Comparison of ENCODE assay signal across 9 cellular contexts in genomic region chr1:223363856-223364684, GRCh38. TPM values are rescaled to one million over a fixed set of nuclear protein-coding genes. Genes with fewer than 3 reads are reported as not detected.
DNase-seq lines count a peak whose midpoint lies in the region; ATAC-seq, FAIRE-seq and TF ChIP-seq lines count a peak whose summit lies in the region.
"Had no signal": no experiment of that assay in that cellular context is flagged by ENCODE, and none has a peak within 500 bp of the region (broad histone marks: within the 10 kb centered on the region; RNA-seq: fewer than 3 reads in every experiment).

TSS of gene SUSD4 (minus strand) at chr1:223364176. CDS start at chr1:223363425, 751 bp downstream.

- H4K20me1 ChIP-seq in DOHH2 (ENCODE audit: control insufficient read depth, insufficient read depth, low read depth, low read length) = no peaks in the 10 kb centered on the region

- no peak for TF ChIP-seq CTCF in DOHH2 (IDR thresholded peaks at IDR 0.05; ENCODE audit: low read depth, low read length, poor library complexity, severe bottlenecking)

- no peak within 1 kb of the TSS for H3K27ac Mint-ChIP-seq in activated T-helper 1 cell treated with anti-CD3 and anti-CD28 coated beads, Interleukin-12 subunit alpha, Interleukin-12 subunit beta, Interleukin-2, Interleukin-4 antibody, amounts not matched to agents 30 ng/mL and 10 ng/mL and 1 ng/mL, durations not matched to agents 14 hours and 24 hours and 36 hours

- H3K36me3 ChIP-seq in DOHH2 (ENCODE audit: control insufficient read depth, low read length) = no peaks in the 10 kb centered on the region

- H3K4me3 Mint-ChIP-seq in activated T-helper 1 cell treated with anti-CD3 and anti-CD28 coated beads, Interleukin-12 subunit alpha, Interleukin-12 subunit beta, Interleukin-2, Interleukin-4 antibody, amounts not matched to agents 30 ng/mL and 10 ng/mL and 1 ng/mL, durations not matched to agents 14 hours and 24 hours and 36 hours = peak within 1 kb of the TSS; percentile 77

- H3K9me3 Mint-ChIP-seq in activated T-helper 1 cell treated with anti-CD3 and anti-CD28 coated beads, Interleukin-12 subunit alpha, Interleukin-12 subunit beta, Interleukin-2, Interleukin-4 antibody, amounts not matched to agents 30 ng/mL and 10 ng/mL and 1 ng/mL, durations not matched to agents 14 hours and 24 hours and 36 hours = no peaks in the 10 kb centered on the region

- H3K4me2 ChIP-seq in DOHH2 (ENCODE audit: low read length) = peak within 1 kb of the TSS; percentile 49

- FAIRE-seq in frontal cortex (lab: Jason Lieb, UNC) = no peak

- ATAC-seq in HG03159 (IDR thresholded peaks at IDR 0.05; ENCODE audit: unreplicated experiment) = peak; percentile 74

- H3K9me2 ChIP-seq in DOHH2 (replicated peaks; ENCODE audit: control insufficient read depth, low read length) = no peaks in the 10 kb centered on the region

- no peaks in the 10 kb centered on the region for H3F3A ChIP-seq in DOHH2 (ENCODE audit: control insufficient read depth, insufficient read depth)

- peaks cover 53% of the 10 kb centered on the region for H3K27me3 Mint-ChIP-seq in activated T-helper 1 cell treated with anti-CD3 and anti-CD28 coated beads, Interleukin-12 subunit alpha, Interleukin-12 subunit beta, Interleukin-2, Interleukin-4 antibody, amounts not matched to agents 30 ng/mL and 10 ng/mL and 1 ng/mL, durations not matched to agents 14 hours and 24 hours and 36 hours (ENCODE audit: insufficient read depth)

- H3K27me3 ChIP-seq in DOHH2 (ENCODE audit: control insufficient read depth, low read length) = peaks cover 7% of the 10 kb centered on the region; the same call in 1 of the 2 replicates

- no peaks in the 10 kb centered on the region for H3K9me3 ChIP-seq in DOHH2 (ENCODE audit: control insufficient read depth, insufficient read depth, low read length)

- H3K4me3 ChIP-seq in DOHH2 (ENCODE audit: low read length) = peak within 1 kb of the TSS; percentile 60

- H3K4me1 Mint-ChIP-seq in activated T-helper 1 cell treated with anti-CD3 and anti-CD28 coated beads, Interleukin-12 subunit alpha, Interleukin-12 subunit beta, Interleukin-2, Interleukin-4 antibody, amounts not matched to agents 30 ng/mL and 10 ng/mL and 1 ng/mL, durations not matched to agents 14 hours and 24 hours and 36 hours (ENCODE audit: low read depth) = no peaks in the 10 kb centered on the region

- intact Hi-C loops in activated T-helper 1 cell treated with anti-CD3 and anti-CD28 coated beads, Interleukin-12 subunit alpha, Interleukin-12 subunit beta, Interleukin-2, Interleukin-4 antibody, amounts not matched to agents 30 ng/mL and 10 ng/mL and 1 ng/mL, durations not matched to agents 14 hours and 24 hours and 36 hours (cut with micrococcal nuclease) = loop anchor here (5.0 kb wide), 2 partner anchors 167 to 232 kb away; no protein-coding TSS in a partner anchor

- peak; percentile 59 for DNase-seq in NCI-H82 treated with DMSO at 0.1 percent for 48 hours (lab: John Stamatoyannopoulos, UW; ENCODE audit: unreplicated experiment)
- peak; percentile 13 for DNase-seq in activated T-helper 1 cell treated with anti-CD3 and anti-CD28 coated beads, Interleukin-12 subunit alpha, Interleukin-12 subunit beta, Interleukin-2, Interleukin-4 antibody, amounts not matched to agents 30 ng/mL and 10 ng/mL and 1 ng/mL, durations not matched to agents 14 hours and 24 hours and 36 hours (ENCODE audit: low spot score)
- DNase-seq in frontal cortex (ENCODE audit: low spot score in 2 of 2) = peak; percentile 67 to 72
- DNase-seq in occipital lobe (lab: John Stamatoyannopoulos, UW) = peak; percentile 43
- peak in 28 of 49 donors; percentile 10 to 86 (median 48) for DNase-seq in substantia nigra (lab: John Stamatoyannopoulos, UW)
- no peak for DNase-seq in MV-4-11 (lab: John Stamatoyannopoulos, UW)

- H3K36me3 Mint-ChIP-seq in activated T-helper 1 cell treated with anti-CD3 and anti-CD28 coated beads, Interleukin-12 subunit alpha, Interleukin-12 subunit beta, Interleukin-2, Interleukin-4 antibody, amounts not matched to agents 30 ng/mL and 10 ng/mL and 1 ng/mL, durations not matched to agents 14 hours and 24 hours and 36 hours (ENCODE audit: low read depth) = no peaks in the 10 kb centered on the region

- H3K27ac ChIP-seq in DOHH2 (ENCODE audit: low read depth, low read length) (no peak within 1 kb of the TSS), substantia nigra (ENCODE audit: low read depth, low read length, poor library complexity, severe bottlenecking) (no peak within 1 kb of the TSS)

- no peaks in the 10 kb centered on the region for H3K79me2 ChIP-seq in DOHH2 (ENCODE audit: control insufficient read depth, low read length)

- H3K4me1 ChIP-seq in DOHH2 (ENCODE audit: control insufficient read depth, low read length) = no peaks in the 10 kb centered on the region

RNA-seq across cellular contexts. Expression of gene SUSD4, which starts in this region (rescaled TPM):
- not detected in 2 replicates for total RNA-seq in activated T-helper 1 cell treated with anti-CD3 and anti-CD28 coated beads, Interleukin-12 subunit alpha, Interleukin-12 subunit beta, Interleukin-2, Interleukin-4 antibody, amounts not matched to agents 30 ng/mL and 10 ng/mL and 1 ng/mL, durations not matched to agents 14 hours and 24 hours and 36 hours
- total RNA-seq in frontal cortex (16.7 TPM), occipital lobe (11.2 TPM)
- total RNA-seq: activated CD8-positive, alpha-beta memory T cell treated with anti-CD3 and anti-CD28 coated beads for 36 hours had no signal

Comparison
In these comparisons a context has a peak if more than half of its experiments do, and no peak if none do; other contexts are left out.
1. RNA of gene SUSD4 (total RNA-seq): 16.7 TPM in frontal cortex (single experiment) and 11.2 TPM in occipital lobe (single experiment); not detected in activated T-helper 1 cell treated with anti-CD3 and anti-CD28 coated beads, Interleukin-12 subunit alpha, Interleukin-12 subunit beta, Interleukin-2, Interleukin-4 antibody, amounts not matched to agents 30 ng/mL and 10 ng/mL and 1 ng/mL, durations not matched to agents 14 hours and 24 hours and 36 hours; every median in the first group is over 10 times any median in the second.
2. Peak in DNase-seq in activated T-helper 1 cell treated with anti-CD3 and anti-CD28 coated beads, Interleukin-12 subunit alpha, Interleukin-12 subunit beta, Interleukin-2, Interleukin-4 antibody, amounts not matched to agents 30 ng/mL and 10 ng/mL and 1 ng/mL, durations not matched to agents 14 hours and 24 hours and 36 hours; RNA of the gene not detected or under 1 TPM.